ENCODE assay signal across 18 cellular contexts in genomic region chr3:3165650-3166049, GRCh38. TPM values are rescaled to one million over a fixed set of nuclear protein-coding genes. Genes with fewer than 3 reads are reported as not detected.
A peak's percentile ranks its signal among the peaks of the same experiment; 100 is the strongest.
DNase-seq lines count a peak whose midpoint lies in the region; ATAC-seq and TF ChIP-seq lines count a peak whose summit lies in the region.
"Had no signal": no experiment of that assay in that cellular context is flagged by ENCODE, and none has a peak within 500 bp of the region (broad histone marks: within the 10 kb centered on the region; RNA-seq: fewer than 3 reads in every experiment).

No MANE protein-coding gene starts in this region.

- no peak for ATAC-seq in CD8-positive, alpha-beta T cell
- peak; percentile 64 for ATAC-seq in activated T-helper 17 cell treated with anti-CD3 and anti-CD28 coated beads, Interleukin-2, amount 50 U/mL, for 72 hours (replicated peaks)
- no peak for ATAC-seq in naive thymus-derived CD8-positive, alpha-beta T cell
- ATAC-seq: A549 had no signal

- intact Hi-C loops in CD8-positive, alpha-beta T cell (cut with DNase I, micrococcal nuclease), result loop anchor here in 1 of 2 experiments (2.0 kb wide), 1 partner anchor 15 kb away; no protein-coding TSS in a partner anchor

- peak overlapping the region; percentile 83 for H3K27ac Mint-ChIP-seq in activated T-cell treated with anti-CD3 and anti-CD28 coated beads, Interleukin-2, amount 50 U/mL, for 24 hours
- H3K27ac Mint-ChIP-seq in CD8-positive, alpha-beta T cell, result peak overlapping the region; percentile 49
- H3K27ac Mint-ChIP-seq in activated T-helper 17 cell treated with anti-CD3 and anti-CD28 coated beads, Interleukin-2, amount 50 U/mL, for 72 hours, result peak overlapping the region; percentile 68
- peak overlapping the region in 8 of 10 donors; percentile 1 to 79 (median 51) for H3K27ac Mint-ChIP-seq in naive thymus-derived CD8-positive, alpha-beta T cell

- no peak overlapping the region for H3K4me3 Mint-ChIP-seq in activated T-cell treated with anti-CD3 and anti-CD28 coated beads, Interleukin-2, amount 50 U/mL, for 24 hours
- no peak overlapping the region for H3K4me3 Mint-ChIP-seq in CD8-positive, alpha-beta T cell
- H3K4me3 Mint-ChIP-seq in activated T-helper 17 cell treated with anti-CD3 and anti-CD28 coated beads, Interleukin-2, amount 50 U/mL, for 72 hours, result peak overlapping the region; percentile 56
- H3K4me3 Mint-ChIP-seq in naive thymus-derived CD8-positive, alpha-beta T cell, result no peak overlapping the region

- CTCF ChIA-PET in CD8-positive, alpha-beta T cell (lab: Charles Lee), result no interaction called here

- H3K27me3 ChIP-seq in CD8-positive, alpha-beta T cell (ENCODE audit: insufficient read depth, low read length), result no peaks in the 10 kb centered on the region

- no peaks in the 10 kb centered on the region for H3K9me3 Mint-ChIP-seq in activated T-cell treated with anti-CD3 and anti-CD28 coated beads, Interleukin-2, amount 50 U/mL, for 24 hours
- H3K9me3 Mint-ChIP-seq in CD8-positive, alpha-beta T cell, result no peaks in the 10 kb centered on the region
- no peaks in the 10 kb centered on the region for H3K9me3 Mint-ChIP-seq in activated T-helper 17 cell treated with anti-CD3 and anti-CD28 coated beads, Interleukin-2, amount 50 U/mL, for 72 hours
- no peaks in the 10 kb centered on the region for H3K9me3 Mint-ChIP-seq in naive thymus-derived CD8-positive, alpha-beta T cell

- peaks cover 89% of the 10 kb centered on the region for H3K36me3 Mint-ChIP-seq in activated T-cell treated with anti-CD3 and anti-CD28 coated beads, Interleukin-2, amount 50 U/mL, for 24 hours (ENCODE audit: low read depth)
- peaks cover 76% of the 10 kb centered on the region for H3K36me3 Mint-ChIP-seq in CD8-positive, alpha-beta T cell
- H3K36me3 Mint-ChIP-seq in activated T-helper 17 cell treated with anti-CD3 and anti-CD28 coated beads, Interleukin-2, amount 50 U/mL, for 72 hours (ENCODE audit: low read depth), result peaks cover 94% of the 10 kb centered on the region
- H3K36me3 Mint-ChIP-seq in naive thymus-derived CD8-positive, alpha-beta T cell, result peaks cover 6 to 88% (median 26%) of the 10 kb centered on the region in 3 donors

- no peak overlapping the region for H3K27ac ChIP-seq in CD8-positive, alpha-beta T cell (ENCODE audit: low read depth, low read length)
- H3K27ac ChIP-seq: A549 had no signal

- no peak for TF ChIP-seq CTCF in CD8-positive, alpha-beta T cell (IDR thresholded peaks at IDR 0.05)

- POLR2A ChIA-PET in CD8-positive, alpha-beta T cell (lab: Charles Lee), result no interaction called here
- POLR2A ChIA-PET in naive thymus-derived CD8-positive, alpha-beta T cell (lab: Charles Lee), result no interaction called here

- no peak for DNase-seq in activated T-cell treated with anti-CD3 and anti-CD28 coated beads, Interleukin-2, amount 50 U/mL, for 24 hours
- no peak for DNase-seq in activated T-cell treated with anti-CD3 and anti-CD28 coated beads, Interleukin-2, amount 50 U/mL, for 1 hour
- no peak for DNase-seq in CD8-positive, alpha-beta T cell
- DNase-seq in naive thymus-derived CD8-positive, alpha-beta T cell, result no peak
- no peak for DNase-seq in NCI-H748 treated with DMSO at 0.1 percent for 48 hours (lab: John Stamatoyannopoulos, UW)
- DNase-seq in stimulated activated naive CD4-positive, alpha-beta T cell (lab: John Stamatoyannopoulos, UW), result no peak
- DNase-seq: DMS79, KBM-7, NCI-H1105, NCI-H2081, NCI-H2171 treated with DMSO at 0.1 percent for 48 hours, NCI-H446 treated with DMSO at 0.1 percent for 48 hours, NCI-H774, Right ventricle myocardium superior had no signal

- H3K9me3 ChIP-seq in CD8-positive, alpha-beta T cell (ENCODE audit: low read length), result no peaks in the 10 kb centered on the region
- H3K9me3 ChIP-seq: A549 had no signal

- no peak overlapping the region for H3K4me3 ChIP-seq in CD8-positive, alpha-beta T cell (ENCODE audit: low read depth, low read length)
- H3K4me3 ChIP-seq: A549 had no signal

- no peaks in the 10 kb centered on the region for H3K27me3 Mint-ChIP-seq in activated T-cell treated with anti-CD3 and anti-CD28 coated beads, Interleukin-2, amount 50 U/mL, for 24 hours
- H3K27me3 Mint-ChIP-seq in CD8-positive, alpha-beta T cell (ENCODE audit: low read depth), result no peaks in the 10 kb centered on the region
- no peaks in the 10 kb centered on the region for H3K27me3 Mint-ChIP-seq in activated T-helper 17 cell treated with anti-CD3 and anti-CD28 coated beads, Interleukin-2, amount 50 U/mL, for 72 hours
- no peaks in the 10 kb centered on the region for H3K27me3 Mint-ChIP-seq in naive thymus-derived CD8-positive, alpha-beta T cell

- H3K4me1 Mint-ChIP-seq in activated T-cell treated with anti-CD3 and anti-CD28 coated beads, Interleukin-2, amount 50 U/mL, for 24 hours (ENCODE audit: low read depth), result peaks cover 73% of the 10 kb centered on the region
- peaks cover 65% of the 10 kb centered on the region for H3K4me1 Mint-ChIP-seq in CD8-positive, alpha-beta T cell (ENCODE audit: low read depth)
- H3K4me1 Mint-ChIP-seq in activated T-helper 17 cell treated with anti-CD3 and anti-CD28 coated beads, Interleukin-2, amount 50 U/mL, for 72 hours, result peaks cover 23% of the 10 kb centered on the region
- H3K4me1 Mint-ChIP-seq in naive thymus-derived CD8-positive, alpha-beta T cell, result peaks cover 21 to 72% (median 63%) of the 10 kb centered on the region in 4 donors

- peaks cover 4% of the 10 kb centered on the region for H3K4me1 ChIP-seq in CD8-positive, alpha-beta T cell (ENCODE audit: insufficient read depth, low read length)
- H3K4me1 ChIP-seq: A549 had no signal

- H3K36me3 ChIP-seq in CD8-positive, alpha-beta T cell (ENCODE audit: insufficient read depth, low read length), result peaks cover 35% of the 10 kb centered on the region

RNA-seq across cellular contexts. Expression of gene CRBN, which starts 13.8 kb away (rescaled TPM):
- total RNA-seq in CD8-positive, alpha-beta T cell, result 100 to 1,000 TPM; 143 to 144 TPM
- total RNA-seq in activated T-helper 17 cell treated with anti-CD3 and anti-CD28 coated beads, Interleukin-2, amount 50 U/mL, for 72 hours, result 10 to 100 TPM; 43.9 to 50.4 TPM
- 100 to 1,000 TPM; 158 to 164 TPM for total RNA-seq in naive thymus-derived CD8-positive, alpha-beta T cell
- polyA plus RNA-seq in naive thymus-derived CD8-positive, alpha-beta T cell, result 100 to 1,000 TPM; 149 to 194 (median 172) TPM

RNA-seq across cellular contexts. Expression of gene TRNT1, which starts 38.9 kb away (rescaled TPM):
- 10 to 100 TPM; 26.0 to 26.5 TPM for total RNA-seq in CD8-positive, alpha-beta T cell
- total RNA-seq in activated T-helper 17 cell treated with anti-CD3 and anti-CD28 coated beads, Interleukin-2, amount 50 U/mL, for 72 hours, result 10 to 100 TPM; 31.2 to 52.7 TPM
- 10 to 100 TPM; 44.5 to 44.8 TPM for total RNA-seq in naive thymus-derived CD8-positive, alpha-beta T cell
- 10 to 100 TPM; 18.0 to 26.4 (median 24.0) TPM for polyA plus RNA-seq in naive thymus-derived CD8-positive, alpha-beta T cell

RNA-seq across cellular contexts. Expression of gene IL5RA, which starts 55.5 kb away (rescaled TPM):
- not detected for total RNA-seq in CD8-positive, alpha-beta T cell
- under 1 TPM in 1 of 2 donors, not detected in 1; 0.79 TPM for total RNA-seq in activated T-helper 17 cell treated with anti-CD3 and anti-CD28 coated beads, Interleukin-2, amount 50 U/mL, for 72 hours
- total RNA-seq in naive thymus-derived CD8-positive, alpha-beta T cell, result not detected
- 1 to 10 TPM in 1 of 3 donors, not detected in 2; 1.7 TPM for polyA plus RNA-seq in naive thymus-derived CD8-positive, alpha-beta T cell
- total RNA-seq: OCI-LY7 had no signal
- polyA plus RNA-seq: A549, BJ had no signal
